In genomic region chr19:48149430-48149829, GRCh38 we compare ENCODE assay signal across 28 cellular contexts.
"Had no signal": no experiment of that assay in that cellular context is flagged by ENCODE, and none has a peak within 500 bp of the region (broad histone marks: within the 10 kb centered on the region; RNA-seq: fewer than 3 reads in every experiment).

No MANE protein-coding gene starts in this region.

- H3K4me1 ChIP-seq: breast epithelium, gastrocnemius medialis, lower lobe of right lung, suprapubic skin, tibial artery had no signal

- H3K27me3 ChIP-seq: breast epithelium, gastrocnemius medialis, stomach, suprapubic skin, tibial artery had no signal

- H3K4me3 Mint-ChIP-seq: natural killer cell treated with Interleukin-12 subunit alpha and Interleukin-12 subunit beta and Interleukin-15 and Interleukin-18, amount 100 ng/mL, for 72 hours; stimulated activated naive B cell treated with anti-CD40 and anti-IgM and Interleukin-4, amounts not matched to agents 10 μg/mL and 1 μg/mL and 100 μg/mL, for 72 hours; T-helper 2 cell treated with Interferon-gamma antibody and Interleukin-4, amounts not matched to agents 5 μg/mL and 100 μg/mL, for 36 hours had no signal

- H3K4me3 ChIP-seq: breast epithelium, gastrocnemius medialis, lower lobe of right lung, smooth muscle cell, stomach, suprapubic skin, tibial artery had no signal

- H3K9me3 Mint-ChIP-seq: natural killer cell treated with Interleukin-12 subunit alpha and Interleukin-12 subunit beta and Interleukin-15 and Interleukin-18, amount 100 ng/mL, for 72 hours; stimulated activated naive B cell treated with anti-CD40 and anti-IgM and Interleukin-4, amounts not matched to agents 10 μg/mL and 1 μg/mL and 100 μg/mL, for 72 hours; T-helper 2 cell treated with Interferon-gamma antibody and Interleukin-4, amounts not matched to agents 5 μg/mL and 100 μg/mL, for 36 hours had no signal

- ATAC-seq: gastrocnemius medialis; left cardiac atrium; lower lobe of right lung; natural killer cell treated with Interleukin-12 subunit alpha and Interleukin-12 subunit beta and Interleukin-15 and Interleukin-18, amount 100 ng/mL, for 72 hours; stimulated activated naive B cell treated with anti-CD40 and anti-IgM and Interleukin-4, amounts not matched to agents 10 μg/mL and 1 μg/mL and 100 μg/mL, for 72 hours had no signal

- H3K27ac Mint-ChIP-seq: natural killer cell treated with Interleukin-12 subunit alpha and Interleukin-12 subunit beta and Interleukin-15 and Interleukin-18, amount 100 ng/mL, for 72 hours; T-helper 2 cell treated with Interferon-gamma antibody and Interleukin-4, amounts not matched to agents 5 μg/mL and 100 μg/mL, for 36 hours had no signal

- DNase-seq: activated CD4-positive, alpha-beta T cell treated with anti-CD3 and anti-CD28 coated beads for 4 hours; activated CD4-positive, alpha-beta T cell treated with anti-CD3 and anti-CD28 coated beads, Interleukin-2, amount 50 U/mL, for 48 hours; activated CD8-positive, alpha-beta memory T cell treated with anti-CD3 and anti-CD28 coated beads, Interleukin-2, amount 50 U/mL, for 4 hours; activated gamma-delta T cell treated with Interleukin-2 at 50 U/mL for 16 hours; activated naive CD4-positive, alpha-beta T cell treated with anti-CD3 and anti-CD28 coated beads, Interleukin-2, amount 50 U/mL, for 16 hours; activated T-cell treated with anti-CD3 and anti-CD28 coated beads, Interleukin-2, amount 50 U/mL, for 1 hour; amygdala; central memory CD4-positive, alpha-beta T cell; effector CD4-positive, alpha-beta T cell; gastrocnemius medialis; head of caudate nucleus; hippocampal formation; left cardiac atrium; lower lobe of right lung; mesenchymal stem cell; posterior cingulate gyrus; retina; stimulated activated CD4-positive, alpha-beta T cell treated with anti-CD3 and anti-CD28 coated beads, Interleukin-15, amount 100 ng/mL, for 24 hours; stimulated activated CD4-positive, alpha-beta T cell treated with anti-CD3 and anti-CD28 coated beads, Interleukin-2, amount 100 ng/mL, for 24 hours; stimulated activated naive B cell treated with anti-CD40 and anti-IgM and Interleukin-4, amounts not matched to agents 10 μg/mL and 1 μg/mL and 100 μg/mL, for 72 hours; stomach; T-helper 1 cell; tibial artery had no signal

- H3K9me3 ChIP-seq: breast epithelium, gastrocnemius medialis, lower lobe of right lung, stomach, suprapubic skin, tibial artery had no signal

- H3K27ac ChIP-seq: breast epithelium, gastrocnemius medialis, lower lobe of right lung, stomach, suprapubic skin, tibial artery had no signal

- H3K36me3 ChIP-seq: gastrocnemius medialis had no signal

- H3K27me3 Mint-ChIP-seq: natural killer cell treated with Interleukin-12 subunit alpha and Interleukin-12 subunit beta and Interleukin-15 and Interleukin-18, amount 100 ng/mL, for 72 hours; stimulated activated naive B cell treated with anti-CD40 and anti-IgM and Interleukin-4, amounts not matched to agents 10 μg/mL and 1 μg/mL and 100 μg/mL, for 72 hours had no signal
